ENCODE assay signal across 8 cellular contexts in genomic region chr9:129111143-129111761, GRCh38. TPM values are rescaled to one million over a fixed set of nuclear protein-coding genes. Genes with fewer than 3 reads are reported as not detected.
DNase-seq lines count a peak whose midpoint lies in the region; ATAC-seq, FAIRE-seq and TF ChIP-seq lines count a peak whose summit lies in the region.

Gene PTPA, plus strand, starts transcription at chr9:129111415. Its CDS starts 186 bp downstream, at chr9:129111601.

- H3K4me3 ChIP-seq in Peyer's patch (peak within 1 kb of the TSS; percentile 70 to 99 (median 90)), esophagus squamous epithelium (peak within 1 kb of the TSS; percentile 79 to 94 (median 84))

- H3K4me1 ChIP-seq in Peyer's patch (peaks cover 0 to 46% (median 9%) of the 10 kb centered on the region in 4 donors), esophagus squamous epithelium (peaks cover 32 to 76% (median 50%) of the 10 kb centered on the region in 3 donors)

- TF ChIP-seq RAD21 in Ishikawa (IDR thresholded peaks at IDR 0.05; ENCODE audit: low read depth), result no peak

- DNase-seq in D721Med (ENCODE audit: insufficient read length, low spot score) (peak; percentile 58), Peyer's patch (peak; percentile 76 to 93 (median 90)), esophagus squamous epithelium (lab: John Stamatoyannopoulos, UW) (peak; percentile 55), naive B cell (peak; percentile 82)
- peak; percentile 89 for DNase-seq in activated T-cell treated with anti-CD3 and anti-CD28 coated beads, Interleukin-2, amount 50 U/mL, for 72 hours
- peak; percentile 78 for DNase-seq in stimulated activated naive B cell treated with anti-CD40 and anti-IgM and Interleukin-4, amounts not matched to agents 10 μg/mL and 1 μg/mL and 100 μg/mL, for 72 hours

- H3K9me3 ChIP-seq in Peyer's patch, result no peaks in the 10 kb centered on the region
- no peaks in the 10 kb centered on the region for H3K9me3 ChIP-seq in esophagus squamous epithelium

- H3K27me3 ChIP-seq in Peyer's patch, result no peaks in the 10 kb centered on the region
- H3K27me3 ChIP-seq in esophagus squamous epithelium, result no peaks in the 10 kb centered on the region

- ATAC-seq in GM21528 (IDR thresholded peaks at IDR 0.05; ENCODE audit: low FRiP score, unreplicated experiment) (peak; percentile 87), naive B cell (ENCODE audit: low read depth in 2 of 2) (peak; percentile 86 to 88)
- ATAC-seq in activated T-cell treated with anti-CD3 and anti-CD28 coated beads, Interleukin-2, amount 50 U/mL, for 72 hours (replicated peaks in 1 of 2), result peak; percentile 85 to 86
- ATAC-seq in stimulated activated naive B cell treated with anti-CD40 and anti-IgM and Interleukin-4, amounts not matched to agents 10 μg/mL and 1 μg/mL and 100 μg/mL, for 72 hours (replicated peaks), result peak; percentile 90

- intact Hi-C loops in esophagus squamous epithelium (cut with DNase I), result no loop called here

- H3K4me1 Mint-ChIP-seq in activated T-cell treated with anti-CD3 and anti-CD28 coated beads, Interleukin-2, amount 50 U/mL, for 72 hours (ENCODE audit: low read depth), result peaks cover 41% of the 10 kb centered on the region
- peaks cover 11 to 36% (median 35%) of the 10 kb centered on the region in 3 donors for H3K4me1 Mint-ChIP-seq in naive B cell
- H3K4me1 Mint-ChIP-seq in stimulated activated naive B cell treated with anti-CD40 and anti-IgM and Interleukin-4, amounts not matched to agents 10 μg/mL and 1 μg/mL and 100 μg/mL, for 72 hours, result peaks cover 27 to 60% of the 10 kb centered on the region in 2 donors

- H3K4me3 Mint-ChIP-seq in activated T-cell treated with anti-CD3 and anti-CD28 coated beads, Interleukin-2, amount 50 U/mL, for 72 hours, result peak within 1 kb of the TSS; percentile 94 to 98
- peak within 1 kb of the TSS; percentile 87 to 98 (median 96) for H3K4me3 Mint-ChIP-seq in naive B cell
- H3K4me3 Mint-ChIP-seq in stimulated activated naive B cell treated with anti-CD40 and anti-IgM and Interleukin-4, amounts not matched to agents 10 μg/mL and 1 μg/mL and 100 μg/mL, for 72 hours, result peak within 1 kb of the TSS; percentile 94 to 96

- H3K27ac Mint-ChIP-seq in activated T-cell treated with anti-CD3 and anti-CD28 coated beads, Interleukin-2, amount 50 U/mL, for 72 hours, result peak within 1 kb of the TSS; percentile 92
- peak within 1 kb of the TSS; percentile 88 to 97 (median 90) for H3K27ac Mint-ChIP-seq in naive B cell
- peak within 1 kb of the TSS; percentile 98 for H3K27ac Mint-ChIP-seq in stimulated activated naive B cell treated with anti-CD40 and anti-IgM and Interleukin-4, amounts not matched to agents 10 μg/mL and 1 μg/mL and 100 μg/mL, for 72 hours

- no peak for TF ChIP-seq CTCF in D721Med (IDR thresholded peaks at IDR 0.05; ENCODE audit: insufficient read depth, missing control alignments)
- TF ChIP-seq CTCF in Peyer's patch (IDR thresholded peaks at IDR 0.05), result no peak
- TF ChIP-seq CTCF in esophagus squamous epithelium (IDR thresholded peaks at IDR 0.05), result peak in 2 of 6 experiments; percentile 6 to 34

- no peaks in the 10 kb centered on the region for H3K27me3 Mint-ChIP-seq in activated T-cell treated with anti-CD3 and anti-CD28 coated beads, Interleukin-2, amount 50 U/mL, for 72 hours (ENCODE audit: low read depth)
- no peaks in the 10 kb centered on the region for H3K27me3 Mint-ChIP-seq in naive B cell
- no peaks in the 10 kb centered on the region for H3K27me3 Mint-ChIP-seq in stimulated activated naive B cell treated with anti-CD40 and anti-IgM and Interleukin-4, amounts not matched to agents 10 μg/mL and 1 μg/mL and 100 μg/mL, for 72 hours

- 0 to 1% methylated on average over 9 to 35 of the region's 66 CpGs for WGBS in esophagus squamous epithelium, 2 donors

- TF ChIP-seq POLR2A in Peyer's patch (IDR thresholded peaks at IDR 0.05), result no peak
- TF ChIP-seq POLR2A in esophagus squamous epithelium (IDR thresholded peaks at IDR 0.05), result peak in 1 of 4 donors; percentile 41

- TF ChIP-seq EP300 in Ishikawa (IDR thresholded peaks at IDR 0.05; ENCODE audit: borderline replicate concordance), result peak; percentile 14; the same call in 1 of the 2 replicates

- no peaks in the 10 kb centered on the region for H3K36me3 Mint-ChIP-seq in activated T-cell treated with anti-CD3 and anti-CD28 coated beads, Interleukin-2, amount 50 U/mL, for 72 hours (ENCODE audit: insufficient read depth in 2 of 2)
- H3K36me3 Mint-ChIP-seq in naive B cell, result no peaks in the 10 kb centered on the region
- peaks cover 3 to 4% of the 10 kb centered on the region in 2 donors for H3K36me3 Mint-ChIP-seq in stimulated activated naive B cell treated with anti-CD40 and anti-IgM and Interleukin-4, amounts not matched to agents 10 μg/mL and 1 μg/mL and 100 μg/mL, for 72 hours

- FAIRE-seq in D721Med (lab: Jason Lieb, UNC), result no peak

- no peaks in the 10 kb centered on the region for H3K9me3 Mint-ChIP-seq in activated T-cell treated with anti-CD3 and anti-CD28 coated beads, Interleukin-2, amount 50 U/mL, for 72 hours
- no peaks in the 10 kb centered on the region for H3K9me3 Mint-ChIP-seq in naive B cell
- H3K9me3 Mint-ChIP-seq in stimulated activated naive B cell treated with anti-CD40 and anti-IgM and Interleukin-4, amounts not matched to agents 10 μg/mL and 1 μg/mL and 100 μg/mL, for 72 hours, result no peaks in the 10 kb centered on the region

- H3K27ac ChIP-seq in Peyer's patch (peak within 1 kb of the TSS; percentile 91 to 99 (median 94)), esophagus squamous epithelium (peak within 1 kb of the TSS; percentile 94 to 97 (median 96))

- peaks cover 0 to 17% (median 0%) of the 10 kb centered on the region in 3 donors for H3K36me3 ChIP-seq in Peyer's patch
- H3K36me3 ChIP-seq in esophagus squamous epithelium, result peaks cover 0 to 16% (median 0%) of the 10 kb centered on the region in 3 donors

TF ChIP-seq in Ishikawa, 13 proteins besides CTCF, POLR2A, EP300 and RAD21:
- no peak for TF ChIP-seq TCF12 (IDR thresholded peaks at IDR 0.05; ENCODE audit: low read depth)
- TF ChIP-seq REST (IDR thresholded peaks at IDR 0.05; ENCODE audit: low read depth), result no peak
- TF ChIP-seq TAF1 (IDR thresholded peaks at IDR 0.05; ENCODE audit: low read depth), result peak; percentile 60
- no peak for TF ChIP-seq CREB1 (IDR thresholded peaks at IDR 0.05; ENCODE audit: low read depth)
- TF ChIP-seq ZBTB7A (IDR thresholded peaks at IDR 0.05; ENCODE audit: low read depth), result no peak
- TF ChIP-seq EGR1 (IDR thresholded peaks at IDR 0.05), result peak; percentile 65; the same call in 1 of the 2 replicates
- peak; percentile 89 for TF ChIP-seq MAX (IDR thresholded peaks at IDR 0.05)
- 0 out of 2 replicates have a peak, but pooled peaks have one; percentile 8 for TF ChIP-seq USF1 (IDR thresholded peaks at IDR 0.05)
- no peak; the same call in 1 of the 2 replicates for TF ChIP-seq CEBPB (IDR thresholded peaks at IDR 0.05)
- no peak for TF ChIP-seq FOXM1 (IDR thresholded peaks at IDR 0.05; ENCODE audit: borderline replicate concordance, low read depth)
- no peak for TF ChIP-seq NFIC (IDR thresholded peaks at IDR 0.05)
- no peak for TF ChIP-seq TEAD4 (IDR thresholded peaks at IDR 0.05)
- peak; percentile 97 for TF ChIP-seq YY1 (IDR thresholded peaks at IDR 0.05; ENCODE audit: low read depth)
TF ChIP-seq in Ishikawa: peak in this region for 5.

RNA-seq across cellular contexts. Expression of gene PTPA, which starts in this region (rescaled TPM):
- total RNA-seq in Peyer's patch, result 10 to 100 TPM; 48.7 to 65.7 (median 51.9) TPM
- 10 to 100 TPM; 85.5 to 98.3 TPM for total RNA-seq in activated T-cell treated with anti-CD3 and anti-CD28 coated beads, Interleukin-2, amount 50 U/mL, for 72 hours
- 100 to 1,000 TPM in 1 of 4 donors, 10 to 100 TPM in 3; 59.1 to 110 (median 80.6) TPM for total RNA-seq in esophagus squamous epithelium
- polyA plus RNA-seq in naive B cell (ENCODE audit: low read depth in 6 of 6), result 10 to 100 TPM in 5 of 6 donors, 1 to 10 TPM in 1; 8.1 to 18.0 (median 13.5) TPM

Comparison
In these comparisons a context has a peak if more than half of its experiments do, and no peak if none do; other contexts are left out.
1. Peak in every context shown above with its lines: DNase-seq, ATAC-seq, H3K4me3 ChIP-seq and H3K27ac ChIP-seq.